ENCODE assay signal across 4 cellular contexts in the genomic region with DNA sequence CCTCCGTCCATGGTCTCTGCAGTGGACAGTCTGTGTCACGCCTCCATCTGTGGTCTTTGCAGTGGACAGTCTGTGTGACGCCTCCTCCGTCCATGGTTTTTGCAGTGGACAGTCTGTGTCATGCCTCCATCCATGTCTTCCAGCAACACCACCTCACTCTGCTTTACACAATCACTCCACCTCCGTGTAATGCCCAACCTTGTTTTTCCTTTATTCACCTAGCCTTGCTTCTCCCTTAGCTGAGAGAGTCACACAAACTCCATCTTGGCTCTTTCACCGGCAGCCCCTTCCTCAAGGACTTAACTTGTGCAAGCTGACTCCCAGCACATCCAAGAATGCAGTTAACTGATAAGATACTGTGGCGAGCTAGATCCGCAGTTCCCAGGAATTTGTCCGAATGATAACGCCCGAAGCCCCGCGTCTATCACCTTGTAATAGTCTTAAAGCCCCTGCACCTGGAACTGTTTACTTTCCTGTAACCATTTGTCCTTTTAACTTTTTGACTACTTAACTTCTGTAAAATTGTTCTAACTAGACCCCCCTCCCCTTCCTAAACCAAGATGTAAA. TPM values are rescaled to one million over a fixed set of nuclear protein-coding genes. Genes with fewer than 3 reads are reported as not detected.
"Had no signal": no experiment of that assay in that cellular context is flagged by ENCODE, and none has a peak within 500 bp of the region (broad histone marks: within the 10 kb centered on the region; RNA-seq: fewer than 3 reads in every experiment).

No MANE protein-coding gene starts in this region.

RNA-seq across cellular contexts. Expression of a gene that starts 52.5 kb away (rescaled TPM):
- total RNA-seq: frontal cortex, myocyte, psoas muscle, temporal lobe had no signal
